ENCODE assay signal across 19 cellular contexts in genomic region chr10:3366043-3366442, GRCh38.
"Had no signal": no experiment of that assay in that cellular context is flagged by ENCODE, and none has a peak within 500 bp of the region (broad histone marks: within the 10 kb centered on the region; RNA-seq: fewer than 3 reads in every experiment).

No MANE protein-coding gene starts in this region.

- H3K4me3 ChIP-seq: coronary artery, gastrocnemius medialis, left ventricle myocardium inferior, lower lobe of right lung, neural progenitor cell, ovary, right atrium auricular region, stomach, thoracic aorta had no signal

- H3K36me3 ChIP-seq: gastrocnemius medialis, left ventricle myocardium inferior, lower lobe of right lung, neural progenitor cell, ovary, right atrium auricular region, stomach, thoracic aorta had no signal

- H2AFZ ChIP-seq: neural progenitor cell had no signal

- H3K27ac Mint-ChIP-seq: immature natural killer cell; memory B cell; mesothelial cell of epicardium; natural killer cell treated with Interleukin-12 subunit alpha and Interleukin-12 subunit beta and Interleukin-15 and Interleukin-18, amount 100 ng/mL, for 72 hours; neural progenitor cell; type B pancreatic cell had no signal

- H3K27ac ChIP-seq: coronary artery, gastrocnemius medialis, left ventricle myocardium inferior, lower lobe of right lung, neural progenitor cell, ovary, right atrium auricular region, thoracic aorta had no signal

- H3K36me3 Mint-ChIP-seq: neural progenitor cell, type B pancreatic cell had no signal

- H3K4me2 ChIP-seq: neural progenitor cell had no signal

- H3K4me1 Mint-ChIP-seq: immature natural killer cell, memory B cell, mesothelial cell of epicardium, neural progenitor cell had no signal

- H3K27me3 Mint-ChIP-seq: type B pancreatic cell had no signal

- H3K9ac ChIP-seq: neural progenitor cell had no signal

- H3K4me1 ChIP-seq: gastrocnemius medialis, left ventricle myocardium inferior, lower lobe of right lung, neural progenitor cell, right atrium auricular region, stomach had no signal

- ATAC-seq: gastrocnemius medialis; lower lobe of right lung; natural killer cell treated with Interleukin-12 subunit alpha and Interleukin-12 subunit beta and Interleukin-15 and Interleukin-18, amount 100 ng/mL, for 72 hours had no signal

- H3K9me3 ChIP-seq: gastrocnemius medialis, ovary, thoracic aorta had no signal

- H3K4me3 Mint-ChIP-seq: immature natural killer cell; memory B cell; mesothelial cell of epicardium; natural killer cell treated with Interleukin-12 subunit alpha and Interleukin-12 subunit beta and Interleukin-15 and Interleukin-18, amount 100 ng/mL, for 72 hours; neural progenitor cell; type B pancreatic cell had no signal

- DNase-seq: effector CD4-positive, alpha-beta T cell; gastrocnemius medialis; immature natural killer cell; left ventricle myocardium inferior; lower lobe of right lung; nucleus accumbens; ovary; stimulated activated CD4-positive, alpha-beta T cell treated with anti-CD3 and anti-CD28 coated beads, Interleukin-12 subunit alpha, Interleukin-12 subunit beta, amount 100 ng/mL, for 4 hours; stimulated activated naive CD4-positive, alpha-beta T cell; stomach; substantia nigra had no signal

- H3K27me3 ChIP-seq: gastrocnemius medialis, neural progenitor cell, ovary, right atrium auricular region, stomach had no signal
